Comparison of ENCODE assay signal across 13 cellular contexts in the genomic region with DNA sequence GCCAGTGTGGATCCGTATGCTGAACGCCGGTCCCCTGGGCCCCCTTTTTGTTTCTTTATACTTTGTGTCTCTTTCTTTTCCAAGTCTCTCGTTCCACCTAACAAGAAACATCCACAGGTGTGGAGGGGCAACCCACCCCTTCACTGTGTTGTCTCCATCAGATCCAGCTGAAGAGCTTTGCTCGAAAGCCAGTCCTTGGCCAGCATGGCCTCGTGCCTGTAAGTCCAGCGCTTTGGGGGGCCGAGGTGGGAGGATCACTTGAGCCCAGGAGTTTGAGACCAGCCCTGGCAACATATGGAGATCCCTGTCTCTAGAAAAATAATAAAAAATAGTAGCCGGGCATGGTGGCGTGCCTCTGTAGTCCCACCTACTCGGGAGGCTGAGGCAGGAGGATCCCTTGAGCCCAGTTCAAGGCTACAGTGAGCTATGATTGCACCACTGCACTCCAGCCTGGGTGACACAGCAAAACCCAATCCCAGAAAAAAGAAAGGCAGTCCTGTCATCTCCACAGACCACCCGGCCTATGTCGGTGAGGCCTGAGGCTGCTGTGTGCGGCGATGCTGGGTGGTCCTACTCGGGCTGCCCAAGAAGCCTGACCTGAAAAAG. TPM values are rescaled to one million over a fixed set of nuclear protein-coding genes. Genes with fewer than 3 reads are reported as not detected.
DNase-seq lines count a peak whose midpoint lies in the region; ATAC-seq and TF ChIP-seq lines count a peak whose summit lies in the region.
"Had no signal": no experiment of that assay in that cellular context is flagged by ENCODE, and none has a peak within 500 bp of the region (broad histone marks: within the 10 kb centered on the region; RNA-seq: fewer than 3 reads in every experiment).

No MANE protein-coding gene starts in this region.

- no peak for DNase-seq in activated T-cell treated with anti-CD3 and anti-CD28 coated beads, Interleukin-2, amount 50 U/mL, for 72 hours
- DNase-seq in activated T-cell treated with anti-CD3 and anti-CD28 coated beads, Interleukin-2, amount 50 U/mL, for 48 hours = no peak
- DNase-seq in hepatocyte (ENCODE audit: low spot score) (no peak), thyroid gland (no peak), mesendoderm (no peak), OCI-M1 (lab: John Stamatoyannopoulos, UW) (no peak)
- DNase-seq: activated CD4-positive, CD25-positive, alpha-beta regulatory T cell treated with anti-CD3 and anti-CD28 coated beads, Interleukin-2, amount 50 U/mL, for 72 hours; activated naive CD4-positive, alpha-beta T cell treated with Interleukin-2 at 50 U/mL for 16 hours; NCI-H1048; RPMI8226 had no signal

- TF ChIP-seq CTCF in VCaP (conservative IDR thresholded peaks at IDR 0.05) (no peak), hepatocyte (IDR thresholded peaks at IDR 0.05; ENCODE audit: poor library complexity) (no peak), thyroid gland (IDR thresholded peaks at IDR 0.05) (no peak)

- H3K79me2 ChIP-seq in hepatocyte = peaks cover under 1% of the 10 kb centered on the region
- H3K79me2 ChIP-seq in mesendoderm (ENCODE audit: control insufficient read depth, insufficient read depth, low read length) = no peaks in the 10 kb centered on the region

- no peak for ATAC-seq in activated T-cell treated with anti-CD3 and anti-CD28 coated beads, Interleukin-2, amount 50 U/mL, for 72 hours (replicated peaks in 1 of 2)
- no peak for ATAC-seq in GM21825 (IDR thresholded peaks at IDR 0.05; ENCODE audit: unreplicated experiment)

- no peaks in the 10 kb centered on the region for H3K27me3 Mint-ChIP-seq in activated T-cell treated with anti-CD3 and anti-CD28 coated beads, Interleukin-2, amount 50 U/mL, for 72 hours (ENCODE audit: low read depth)

- no peak overlapping the region for H3K4me3 ChIP-seq in hepatocyte
- H3K4me3 ChIP-seq in thyroid gland (replicated peaks in 1 of 3) = no peak overlapping the region
- H3K4me3 ChIP-seq in mesendoderm (ENCODE audit: low read length) = no peak overlapping the region

- H3K56ac ChIP-seq in mesendoderm (ENCODE audit: low read length) = no peak overlapping the region

- H4K8ac ChIP-seq in mesendoderm (ENCODE audit: low read depth, low read length) = no peak overlapping the region

- no peak overlapping the region for H3K4ac ChIP-seq in mesendoderm (ENCODE audit: low read depth, low read length)

- H2AFZ ChIP-seq in hepatocyte = no peak overlapping the region

- no peaks in the 10 kb centered on the region for H3K27me3 ChIP-seq in hepatocyte
- H3K27me3 ChIP-seq in thyroid gland = no peaks in the 10 kb centered on the region
- no peaks in the 10 kb centered on the region for H3K27me3 ChIP-seq in mesendoderm (ENCODE audit: insufficient read depth, low read length, poor library complexity)

- no peak overlapping the region for H2AK5ac ChIP-seq in mesendoderm (ENCODE audit: low read length)

- H3K18ac ChIP-seq in mesendoderm (ENCODE audit: low read length) = no peak overlapping the region

- no peaks in the 10 kb centered on the region for H3K9me3 ChIP-seq in hepatocyte (ENCODE audit: low read depth)
- no peaks in the 10 kb centered on the region for H3K9me3 ChIP-seq in thyroid gland

- H3K27ac ChIP-seq in VCaP (peak overlapping the region; percentile 37), hepatocyte (peak overlapping the region; percentile 76), thyroid gland (peak overlapping the region in 2 of 3 donors; percentile 73 to 75), mesendoderm (ENCODE audit: low read depth, low read length) (no peak overlapping the region)

- H4K5ac ChIP-seq in mesendoderm (ENCODE audit: low read length) = no peak overlapping the region

- no peaks in the 10 kb centered on the region for H3K36me3 ChIP-seq in hepatocyte (replicated peaks; ENCODE audit: insufficient read depth, low read depth)
- no peaks in the 10 kb centered on the region for H3K36me3 ChIP-seq in thyroid gland
- no peaks in the 10 kb centered on the region for H3K36me3 ChIP-seq in mesendoderm (ENCODE audit: control insufficient read depth, insufficient read depth, low read length)

- H3K79me1 ChIP-seq in mesendoderm (ENCODE audit: low read length) = no peaks in the 10 kb centered on the region

- H3K4me1 ChIP-seq in hepatocyte (ENCODE audit: insufficient read depth) = peaks cover 20% of the 10 kb centered on the region
- peaks cover 21 to 46% of the 10 kb centered on the region in 2 donors for H3K4me1 ChIP-seq in thyroid gland
- peaks cover 5% of the 10 kb centered on the region for H3K4me1 ChIP-seq in mesendoderm (ENCODE audit: control insufficient read depth, low read depth, low read length)

- no peak overlapping the region for H3K9ac ChIP-seq in mesendoderm (ENCODE audit: low read length)

- no peaks in the 10 kb centered on the region for H3K36me3 Mint-ChIP-seq in activated T-cell treated with anti-CD3 and anti-CD28 coated beads, Interleukin-2, amount 50 U/mL, for 72 hours (ENCODE audit: insufficient read depth in 2 of 2)
- H3K36me3 Mint-ChIP-seq: CD14-positive monocyte had no signal

- intact Hi-C loops in thyroid gland (cut with DNase I) = no loop called here

- TF ChIP-seq POLR2A in thyroid gland (IDR thresholded peaks at IDR 0.05) = no peak

- no peaks in the 10 kb centered on the region for H3K9me3 Mint-ChIP-seq in activated T-cell treated with anti-CD3 and anti-CD28 coated beads, Interleukin-2, amount 50 U/mL, for 72 hours

- H3K4me1 Mint-ChIP-seq in activated T-cell treated with anti-CD3 and anti-CD28 coated beads, Interleukin-2, amount 50 U/mL, for 72 hours (ENCODE audit: low read depth) = peaks cover 50% of the 10 kb centered on the region

- no peak overlapping the region for H2BK5ac ChIP-seq in mesendoderm (ENCODE audit: low read length)

- H2BK120ac ChIP-seq in mesendoderm (ENCODE audit: low read depth, low read length) = no peak overlapping the region

- no peaks in the 10 kb centered on the region for H3K9me2 ChIP-seq in hepatocyte (replicated peaks; ENCODE audit: insufficient read depth)

- no peak overlapping the region for H3K23ac ChIP-seq in mesendoderm (ENCODE audit: low read length)

- peak overlapping the region; percentile 72 to 73 for H3K4me3 Mint-ChIP-seq in activated T-cell treated with anti-CD3 and anti-CD28 coated beads, Interleukin-2, amount 50 U/mL, for 72 hours

- 87% methylated on average over 16 of the region's 16 CpGs for WGBS in hepatocyte (ENCODE audit: low lambda C conversion rate, missing lambda C conversion rate)
- WGBS in thyroid gland, 2 donors = 81 to 89% methylated on average over 11 to 16 of the region's 16 CpGs
- no CpG with 5 or more reads among the region's 16 CpGs for WGBS in mesendoderm (ENCODE audit: extremely low coverage, insufficient coverage, low lambda C conversion rate)

- H4K20me1 ChIP-seq in hepatocyte (ENCODE audit: insufficient read depth, poor library complexity, severe bottlenecking) = no peaks in the 10 kb centered on the region

- no peak overlapping the region for H2BK15ac ChIP-seq in mesendoderm (replicated peaks; ENCODE audit: low read depth)

- H3K27ac Mint-ChIP-seq in activated T-cell treated with anti-CD3 and anti-CD28 coated beads, Interleukin-2, amount 50 U/mL, for 72 hours = no peak overlapping the region
- H3K27ac Mint-ChIP-seq: CD14-positive monocyte had no signal

- H3K4me2 ChIP-seq in hepatocyte = no peak overlapping the region
- H3K4me2 ChIP-seq in mesendoderm (ENCODE audit: low read length) = no peak overlapping the region

RNA-seq across cellular contexts. Expression of gene HSBP1L1, which starts 3.4 kb away (rescaled TPM):
- 10 to 100 TPM; 11.2 to 11.8 TPM for total RNA-seq in activated T-cell treated with anti-CD3 and anti-CD28 coated beads, Interleukin-2, amount 50 U/mL, for 72 hours
- 55.2 and 58.7 TPM in 2 replicates for total RNA-seq in hepatocyte
- polyA plus RNA-seq in hepatocyte = 81.9 and 82.0 TPM in 2 replicates
- total RNA-seq in thyroid gland = 10 to 100 TPM; 25.7 to 51.8 (median 39.6) TPM
- 0.18 TPM for polyA plus RNA-seq in mesendoderm (2013, experiment 1 of 2)
- 0.08 TPM for polyA plus RNA-seq in mesendoderm (2013, experiment 2 of 2)

RNA-seq across cellular contexts. Expression of gene SLC66A2, which starts 9.6 kb away (rescaled TPM):
- total RNA-seq in activated T-cell treated with anti-CD3 and anti-CD28 coated beads, Interleukin-2, amount 50 U/mL, for 72 hours = 10 to 100 TPM; 35.1 to 40.1 TPM
- total RNA-seq in hepatocyte (23.4 and 31.1 TPM in 2 replicates), thyroid gland (100 to 1,000 TPM in 2 of 4 donors, 10 to 100 TPM in 2; 93.5 to 193 (median 100) TPM)
- 36.5 and 36.9 TPM in 2 replicates for polyA plus RNA-seq in hepatocyte
- polyA plus RNA-seq in mesendoderm (2013, experiment 1 of 2) = 5.5 TPM
- polyA plus RNA-seq in mesendoderm (2013, experiment 2 of 2) = 5.6 TPM

RNA-seq across cellular contexts. Expression of gene TXNL4A, which starts 27.3 kb away (rescaled TPM):
- total RNA-seq in activated T-cell treated with anti-CD3 and anti-CD28 coated beads, Interleukin-2, amount 50 U/mL, for 72 hours = 100 to 1,000 TPM in 1 of 2 donors, 10 to 100 TPM in 1; 92.9 to 105 TPM
- total RNA-seq in hepatocyte (54.2 and 71.9 TPM in 2 replicates), thyroid gland (10 to 100 TPM; 22.9 to 37.4 (median 30.2) TPM)
- 227 and 254 TPM in 2 replicates for polyA plus RNA-seq in hepatocyte
- 162 TPM for polyA plus RNA-seq in mesendoderm (2013, experiment 1 of 2)
- polyA plus RNA-seq in mesendoderm (2013, experiment 2 of 2) = 168 TPM
